17 cellular contexts compared by ENCODE assay signal in the genomic region with DNA sequence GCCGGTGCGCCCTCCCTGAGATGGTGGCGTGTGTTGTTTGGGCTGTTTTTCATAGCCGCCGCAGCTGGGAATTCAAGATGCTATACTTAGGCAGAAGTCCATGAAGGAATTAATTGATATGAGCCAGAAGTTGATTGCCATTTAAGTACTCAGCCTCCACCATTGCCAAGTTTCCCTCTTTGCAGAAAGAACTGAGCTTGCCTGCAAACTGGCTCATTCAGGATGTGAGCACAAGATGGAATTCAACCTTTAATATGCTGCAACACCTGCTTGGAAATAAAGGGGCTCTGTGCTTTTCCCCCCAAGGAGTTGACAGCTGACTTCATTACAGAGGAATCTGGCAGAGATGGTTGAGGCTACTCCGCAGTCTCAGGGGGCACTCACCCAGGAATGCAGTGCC.
"Had no signal": no experiment of that assay in that cellular context is flagged by ENCODE, and none has a peak within 500 bp of the region (broad histone marks: within the 10 kb centered on the region; RNA-seq: fewer than 3 reads in every experiment).

No MANE protein-coding gene starts in this region.

- H3K27ac ChIP-seq: body of pancreas, esophagus squamous epithelium, pancreas, tibial artery had no signal

- H3K27me3 ChIP-seq: body of pancreas, esophagus squamous epithelium, pancreas, tibial artery had no signal

- H3K4me1 ChIP-seq: body of pancreas, esophagus squamous epithelium, pancreas, tibial artery had no signal

- H3K4me3 ChIP-seq: body of pancreas, esophagus squamous epithelium, pancreas, tibial artery had no signal

- DNase-seq: activated CD4-positive, alpha-beta memory T cell treated with anti-CD3 and anti-CD28 coated beads for 36 hours; activated CD4-positive, alpha-beta T cell treated with anti-CD3 and anti-CD28 coated beads for 4 hours; activated CD8-positive, alpha-beta memory T cell treated with anti-CD3 and anti-CD28 coated beads, Interleukin-2, amount 10 ng/mL, durations not matched to agents 7 days and 5 days; activated naive CD4-positive, alpha-beta T cell; activated naive CD8-positive, alpha-beta T cell treated with anti-CD3 and anti-CD28 coated beads for 36 hours; body of pancreas; dermis blood vessel endothelial cell; effector memory CD4-positive, alpha-beta T cell; esophagus squamous epithelium; mesendoderm; naive thymus-derived CD8-positive, alpha-beta T cell; pancreas; stimulated activated CD4-positive, alpha-beta T cell treated with anti-CD3 and anti-CD28 coated beads, Interleukin-12 subunit alpha, Interleukin-12 subunit beta, amount 100 ng/mL, for 4 hours; stimulated activated CD4-positive, alpha-beta T cell treated with anti-CD3 and anti-CD28 coated beads, Interleukin-1b, Interleukin-23, amount 100 ng/mL, for 48 hours; stimulated activated naive CD8-positive, alpha-beta T cell treated with anti-CD3 and anti-CD28 coated beads, Interleukin-15, Interleukin-2, amounts not matched to agents 100 U/mL and 50 U/mL, for 24 hours; tibial artery had no signal

- H3K36me3 ChIP-seq: esophagus squamous epithelium, pancreas, tibial artery had no signal

- ATAC-seq: activated CD8-positive, alpha-beta memory T cell treated with anti-CD3 and anti-CD28 coated beads, Interleukin-2, amount 10 ng/mL, durations not matched to agents 7 days and 5 days; body of pancreas; naive thymus-derived CD8-positive, alpha-beta T cell; pancreas; stimulated activated naive CD8-positive, alpha-beta T cell treated with anti-CD3 and anti-CD28 coated beads, Interleukin-15, Interleukin-2, amounts not matched to agents 100 U/mL and 50 U/mL, for 24 hours; WTC11 had no signal

- H3K9me3 ChIP-seq: body of pancreas, esophagus squamous epithelium, pancreas, tibial artery had no signal
